In genomic region chr1:198678901-198679329, GRCh38 we compare ENCODE assay signal across 10 cellular contexts. TPM values are rescaled to one million over a fixed set of nuclear protein-coding genes. Genes with fewer than 3 reads are reported as not detected.
DNase-seq lines count a peak whose midpoint lies in the region; ATAC-seq and TF ChIP-seq lines count a peak whose summit lies in the region.
"Had no signal": no experiment of that assay in that cellular context is flagged by ENCODE, and none has a peak within 500 bp of the region (broad histone marks: within the 10 kb centered on the region; RNA-seq: fewer than 3 reads in every experiment).

No MANE protein-coding gene starts in this region.

- no peak overlapping the region for H2AFZ ChIP-seq in OCI-LY1 (ENCODE audit: low read length)

- peaks cover 100% of the 10 kb centered on the region for H3K4me1 ChIP-seq in OCI-LY1 (ENCODE audit: insufficient read depth, low read length, severe bottlenecking)
- H3K4me1 ChIP-seq: foreskin keratinocyte had no signal

- intact Hi-C loops in left ventricle myocardium superior (cut with micrococcal nuclease): no loop called here

- no peaks in the 10 kb centered on the region for H3K9me2 ChIP-seq in OCI-LY1 (ENCODE audit: low read depth, low read length)

- H3F3A ChIP-seq in OCI-LY1 (ENCODE audit: insufficient read depth, low read length): peaks cover 10% of the 10 kb centered on the region

- no peaks in the 10 kb centered on the region for H4K20me1 ChIP-seq in OCI-LY1 (ENCODE audit: insufficient read depth, low read length)

- H3K79me2 ChIP-seq in OCI-LY1 (ENCODE audit: insufficient read depth, low read length): peaks cover 40% of the 10 kb centered on the region

- H3K9me3 ChIP-seq in OCI-LY1 (ENCODE audit: low read length): no peaks in the 10 kb centered on the region

- H3K4me3 ChIP-seq in GM12875 (ENCODE audit: low read depth, low read length) (peak overlapping the region; percentile 29), OCI-LY1 (ENCODE audit: low read depth, low read length, poor library complexity, severe bottlenecking) (peak overlapping the region; percentile 52)

- peak overlapping the region; percentile 66 for H3K9ac ChIP-seq in OCI-LY1 (ENCODE audit: low read length)

- peak in 1 of 2 donors; percentile 30 for DNase-seq in memory B cell (ENCODE audit: low spot score in 2 of 2)
- DNase-seq in left ventricle myocardium superior: no peak
- DNase-seq in mesenteric fat pad (ENCODE audit: low spot score): no peak
- DNase-seq in stimulated activated naive CD4-positive, alpha-beta T cell treated with Interleukin-2 at 50 U/mL for 16 hours (lab: John Stamatoyannopoulos, UW): no peak
- DNase-seq: foreskin keratinocyte, GDM1 had no signal

- H3K4me3 Mint-ChIP-seq in memory B cell: peak overlapping the region; percentile 79

- peak overlapping the region; percentile 100 for H3K27ac ChIP-seq in OCI-LY1 (ENCODE audit: low read depth, low read length, poor library complexity, severe bottlenecking)
- H3K27ac ChIP-seq: foreskin keratinocyte had no signal

- TF ChIP-seq CTCF in GM12875 (IDR thresholded peaks at IDR 0.05; ENCODE audit: borderline replicate concordance, insufficient read depth, low read depth, low read length): no peak
- no peak for TF ChIP-seq CTCF in OCI-LY1 (IDR thresholded peaks at IDR 0.05; ENCODE audit: low read length)

- H3K27me3 Mint-ChIP-seq in memory B cell: no peaks in the 10 kb centered on the region

- H3K27ac Mint-ChIP-seq in memory B cell: peak overlapping the region; percentile 98

- H3K4me1 Mint-ChIP-seq in memory B cell: peaks cover 58% of the 10 kb centered on the region

- peak overlapping the region; percentile 72 for H3K4me2 ChIP-seq in OCI-LY1 (ENCODE audit: low read length)

- ATAC-seq in GM21526 (IDR thresholded peaks at IDR 0.05; ENCODE audit: low FRiP score, unreplicated experiment): peak; percentile 20
- ATAC-seq in memory B cell (ENCODE audit: low read depth): peak; percentile 17
- ATAC-seq in HG02973 (IDR thresholded peaks at IDR 0.05; ENCODE audit: unreplicated experiment): no peak
- no peak for ATAC-seq in left ventricle myocardium superior
- ATAC-seq: foreskin keratinocyte had no signal

- H3K36me3 ChIP-seq in OCI-LY1 (ENCODE audit: insufficient read depth, low read length): peaks cover 13% of the 10 kb centered on the region; the same call in 1 of the 2 replicates

- peaks cover 23% of the 10 kb centered on the region for H3K36me3 Mint-ChIP-seq in memory B cell

- no peaks in the 10 kb centered on the region for H3K27me3 ChIP-seq in OCI-LY1 (ENCODE audit: insufficient read depth, low read length)
- H3K27me3 ChIP-seq: foreskin keratinocyte had no signal

- peaks cover 2% of the 10 kb centered on the region for H3K9me3 Mint-ChIP-seq in memory B cell

RNA-seq across cellular contexts. Expression of gene PTPRC, which starts 40.1 kb away (rescaled TPM):
- total RNA-seq in left ventricle myocardium superior (6.9 TPM), mesenteric fat pad (65.8 TPM)
- total RNA-seq: foreskin keratinocyte had no signal

Comparison
In these comparisons a context has a peak if more than half of its experiments do, and no peak if none do; other contexts are left out.
1. ATAC-seq: peak in GM21526 (single experiment) and memory B cell (single experiment); none in HG02973 (single experiment) and left ventricle myocardium superior (single experiment).